14 cellular contexts compared by ENCODE assay signal in the genomic region with DNA sequence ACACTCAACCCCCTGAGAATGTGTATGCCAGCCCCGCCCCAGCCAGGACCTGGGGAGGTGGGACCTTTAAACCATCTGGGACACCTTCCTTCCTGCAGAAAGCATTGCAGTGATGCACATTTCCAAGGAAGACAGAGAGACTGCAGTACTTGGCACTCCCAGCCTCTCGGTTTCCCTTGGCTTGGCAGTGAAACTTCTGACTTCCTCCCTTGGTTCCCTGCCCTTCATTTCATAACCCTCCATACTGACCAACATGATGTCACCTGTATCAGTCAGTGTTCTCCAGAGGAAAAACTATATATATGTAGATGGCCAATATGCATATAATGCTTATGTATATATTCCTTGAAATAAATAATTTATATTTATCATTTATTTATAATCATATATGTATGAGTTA.
A peak's percentile ranks its signal among the peaks of the same experiment; 100 is the strongest.
DNase-seq lines count a peak whose midpoint lies in the region; ATAC-seq and TF ChIP-seq lines count a peak whose summit lies in the region.
"Had no signal": no experiment of that assay in that cellular context is flagged by ENCODE, and none has a peak within 500 bp of the region (broad histone marks: within the 10 kb centered on the region; RNA-seq: fewer than 3 reads in every experiment).

No MANE protein-coding gene starts in this region.

- in situ Hi-C loops in astrocyte of the cerebellum (cut with HindIII; ENCODE audit: low sequenced_read_pairs): no loop called here

- ATAC-seq in GM21825 (IDR thresholded peaks at IDR 0.05; ENCODE audit: unreplicated experiment): no peak

- H3K4me3 ChIP-seq in AG04450 (ENCODE audit: low read depth, low read length) (no peak overlapping the region), astrocyte of the cerebellum (ENCODE audit: low read depth, low read length) (no peak overlapping the region), mesodermal cell (ENCODE audit: extremely low read depth, insufficient read depth, low read length, poor library complexity, severe bottlenecking) (no peak overlapping the region)
- H3K4me3 ChIP-seq: dorsolateral prefrontal cortex, testis had no signal

- H3K27me3 ChIP-seq in AG04450 (ENCODE audit: control insufficient read depth, insufficient read depth, low read length): no peaks in the 10 kb centered on the region
- H3K27me3 ChIP-seq: dorsolateral prefrontal cortex, testis had no signal

- 50 to 80% methylated on average over 1 of the region's 2 CpGs for WGBS in mesodermal cell (ENCODE audit: insufficient coverage in 2 of 2), 2 experiments

- H3K9me3 ChIP-seq in AG04450 (ENCODE audit: control insufficient read depth, insufficient read depth, low read length) (no peaks in the 10 kb centered on the region), mesodermal cell (ENCODE audit: control insufficient read depth, low read length) (no peaks in the 10 kb centered on the region)
- H3K9me3 ChIP-seq: testis had no signal

- H3K27ac ChIP-seq in AG04450 (ENCODE audit: low read depth, low read length) (peak overlapping the region; percentile 47), mesodermal cell (ENCODE audit: low read depth, low read length, severe bottlenecking) (peak overlapping the region; percentile 90)
- H3K27ac ChIP-seq: dorsolateral prefrontal cortex, testis had no signal

- H3K36me3 ChIP-seq in mesodermal cell (ENCODE audit: control insufficient read depth, insufficient read depth, low read length): no peaks in the 10 kb centered on the region

- TF ChIP-seq CTCF in AG04450 (IDR thresholded peaks at IDR 0.05; ENCODE audit: low read depth, low read length) (no peak), astrocyte of the cerebellum (IDR thresholded peaks at IDR 0.05; ENCODE audit: low read depth, low read length, missing control alignments) (no peak)

- CTCF ChIA-PET in AG04450 (lab: Charles Lee): interaction anchor here (0.5 to 2.0 kb wide), 3 partner anchors 112 to 1027 kb away, joined by 3 to 11 read pairs (median 4); no protein-coding TSS in a partner anchor

- no peak for DNase-seq in AG04450 (ENCODE audit: low read depth, low spot score)
- peak; percentile 8 for DNase-seq in HCEC 1CT
- peak; percentile 53 for DNase-seq in astrocyte of the cerebellum (ENCODE audit: low read depth)
- DNase-seq in activated CD4-positive, alpha-beta T cell treated with anti-CD3 and anti-CD28 coated beads, Interleukin-2, amount 50 U/mL, for 4 hours: no peak
- no peak for DNase-seq in DMS 273 treated with DMSO at 0.1 percent for 48 hours (lab: John Stamatoyannopoulos, UW)
- DNase-seq in activated CD8-positive, alpha-beta memory T cell treated with anti-CD3 and anti-CD28 coated beads, Interleukin-2, amount 50 U/mL, for 48 hours: no peak
- DNase-seq: activated CD4-positive, alpha-beta T cell treated with anti-CD3 and anti-CD28 coated beads, Interleukin-2, amount 10 ng/mL, durations not matched to agents 24 days and 14 days; activated T-cell treated with anti-CD3 and anti-CD28 coated beads, Interleukin-2, amount 50 U/mL, for 48 hours; amniotic stem cell; dorsolateral prefrontal cortex; NCI-H1436; testis had no signal

- POLR2A ChIA-PET in AG04450 (lab: Yijun Ruan, JAX): interaction anchor here (0.7 kb wide), 1 partner anchor 302 kb away, joined by 3 read pairs; no protein-coding TSS in a partner anchor

- H3K4me1 ChIP-seq in mesodermal cell (ENCODE audit: control insufficient read depth, insufficient read depth, low read length, poor library complexity, severe bottlenecking): peaks cover 18% of the 10 kb centered on the region

Comparison
In these comparisons a context has a peak if more than half of its experiments do, and no peak if none do; other contexts are left out.
1. DNase-seq: peak in HCEC 1CT (single experiment) and astrocyte of the cerebellum (single experiment); none in AG04450 (single experiment), activated CD4-positive, alpha-beta T cell treated with anti-CD3 and anti-CD28 coated beads, Interleukin-2, amount 50 U/mL, for 4 hours (0 of 2), DMS 273 treated with DMSO at 0.1 percent for 48 hours (single experiment) and activated CD8-positive, alpha-beta memory T cell treated with anti-CD3 and anti-CD28 coated beads, Interleukin-2, amount 50 U/mL, for 48 hours (single experiment).